23 cellular contexts compared by ENCODE assay signal in the genomic region with DNA sequence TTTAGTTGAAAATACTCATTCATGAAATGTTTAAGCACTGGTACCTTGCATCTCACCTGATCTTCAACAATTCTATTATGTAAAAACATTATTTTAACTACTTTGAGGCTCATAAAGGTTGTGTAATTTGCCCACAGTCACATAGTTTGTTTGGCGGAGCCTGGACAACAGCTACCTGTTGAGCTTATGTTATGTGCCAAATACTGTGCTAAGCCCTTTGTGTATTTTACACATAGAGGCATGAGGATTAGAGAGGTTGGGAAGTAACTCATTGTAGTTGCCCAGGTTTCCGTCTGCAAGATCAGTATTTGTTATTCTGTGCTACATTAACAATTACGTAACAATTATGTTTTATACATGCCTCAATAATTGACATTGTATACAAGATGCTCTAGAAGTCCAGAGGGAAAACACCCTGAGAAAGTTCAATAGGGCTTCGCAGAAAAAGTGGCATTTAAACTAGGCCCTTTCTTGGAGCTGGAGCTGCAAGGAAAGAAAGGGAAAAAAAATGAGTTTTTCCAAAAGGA.
DNase-seq lines count a peak whose midpoint lies in the region; ATAC-seq, FAIRE-seq and TF ChIP-seq lines count a peak whose summit lies in the region.
"Had no signal": no experiment of that assay in that cellular context is flagged by ENCODE, and none has a peak within 500 bp of the region (broad histone marks: within the 10 kb centered on the region; RNA-seq: fewer than 3 reads in every experiment).

No MANE protein-coding gene starts in this region.

- H3K27me3 ChIP-seq in esophagus squamous epithelium (no peaks in the 10 kb centered on the region), suprapubic skin (no peaks in the 10 kb centered on the region), upper lobe of right lung (no peaks in the 10 kb centered on the region), vagina (no peaks in the 10 kb centered on the region)

- no peak overlapping the region for H3K4me3 Mint-ChIP-seq in mesothelial cell of epicardium

- H3K9me3 ChIP-seq in esophagus squamous epithelium (no peaks in the 10 kb centered on the region), suprapubic skin (no peaks in the 10 kb centered on the region), upper lobe of right lung (no peaks in the 10 kb centered on the region), vagina (no peaks in the 10 kb centered on the region)
- H3K9me3 ChIP-seq: Caco-2 had no signal

- DNase-seq in H54 (ENCODE audit: insufficient read length, low spot score) (no peak), esophagus squamous epithelium (lab: John Stamatoyannopoulos, UW) (no peak), suprapubic skin (ENCODE audit: low spot score in 2 of 2) (no peak), mesothelial cell of epicardium (ENCODE audit: low spot score in 2 of 2, unreplicated experiment in 2 of 2) (no peak), upper lobe of right lung (no peak), vagina (ENCODE audit: extremely low spot score in 2 of 2) (no peak)
- DNase-seq: ACHN, AML-193, Caco-2, DMS153, GDM1, GM23248, NCI-H1417, NCI-H187, NCI-H2107, NCI-H510A, NCI-H774, SHP77 had no signal

- no peak for TF ChIP-seq EP300 in suprapubic skin (IDR thresholded peaks at IDR 0.05)

- 72 to 76% methylated on average over 4 of the region's 4 CpGs for whole genome bisulfite sequencing in esophagus squamous epithelium, 2 donors
- WGBS in suprapubic skin: 78% methylated on average over 4 of the region's 4 CpGs

- no peak overlapping the region for H3K27ac Mint-ChIP-seq in mesothelial cell of epicardium

- TF ChIP-seq CTCF in VCaP (conservative IDR thresholded peaks at IDR 0.05): no peak
- no peak for TF ChIP-seq CTCF in esophagus squamous epithelium (IDR thresholded peaks at IDR 0.05)
- no peak for TF ChIP-seq CTCF in suprapubic skin (IDR thresholded peaks at IDR 0.05)
- no peak for TF ChIP-seq CTCF in mesothelial cell of epicardium (IDR thresholded peaks at IDR 0.05; ENCODE audit: unreplicated experiment)
- TF ChIP-seq CTCF in upper lobe of right lung (IDR thresholded peaks at IDR 0.05): no peak
- no peak for TF ChIP-seq CTCF in vagina (IDR thresholded peaks at IDR 0.05)

- no peaks in the 10 kb centered on the region for H3K27me3 Mint-ChIP-seq in mesothelial cell of epicardium (ENCODE audit: low read depth)

- H3K36me3 Mint-ChIP-seq in mesothelial cell of epicardium: peaks cover 22% of the 10 kb centered on the region

- intact Hi-C loops in esophagus squamous epithelium (cut with DNase I): no loop called here
- intact Hi-C loops in upper lobe of right lung (cut with DNase I): no loop called here
- intact Hi-C loops in vagina (cut with DNase I): no loop called here

- H3K4me1 Mint-ChIP-seq in mesothelial cell of epicardium: peaks cover 7% of the 10 kb centered on the region

- no peak overlapping the region for H3K4me3 ChIP-seq in esophagus squamous epithelium
- H3K4me3 ChIP-seq in suprapubic skin: no peak overlapping the region
- H3K4me3 ChIP-seq in upper lobe of right lung: no peak overlapping the region
- no peak overlapping the region for H3K4me3 ChIP-seq in vagina
- H3K4me3 ChIP-seq: GM23248, SK-N-MC had no signal

- ATAC-seq in upper lobe of right lung: no peak
- ATAC-seq: HCT116 had no signal

- peak; percentile 23 for FAIRE-seq in H54 (lab: Jason Lieb, UNC)
- FAIRE-seq: HTR-8/SVneo had no signal

- H3K36me3 ChIP-seq in esophagus squamous epithelium (peaks cover 0 to 10% (median 0%) of the 10 kb centered on the region in 3 donors), suprapubic skin (no peaks in the 10 kb centered on the region), upper lobe of right lung (no peaks in the 10 kb centered on the region), vagina (no peaks in the 10 kb centered on the region)

- H3K27ac ChIP-seq in VCaP (peak overlapping the region; percentile 70), esophagus squamous epithelium (peak overlapping the region in 3 of 4 donors; percentile 5 to 78 (median 73)), suprapubic skin (peak overlapping the region; percentile 53), upper lobe of right lung (no peak overlapping the region), vagina (no peak overlapping the region)
- H3K27ac ChIP-seq: C4-2B, GM23248, SK-N-MC had no signal

- H3K4me1 ChIP-seq in esophagus squamous epithelium: peaks cover 0 to 26% (median 14%) of the 10 kb centered on the region in 3 donors
- peaks cover 15% of the 10 kb centered on the region for H3K4me1 ChIP-seq in suprapubic skin
- peaks cover 5% of the 10 kb centered on the region for H3K4me1 ChIP-seq in upper lobe of right lung
- H3K4me1 ChIP-seq in vagina: peaks cover 8% of the 10 kb centered on the region
- H3K4me1 ChIP-seq: Caco-2 had no signal

- peaks cover 4% of the 10 kb centered on the region for H3K9me3 Mint-ChIP-seq in mesothelial cell of epicardium

- no peak for TF ChIP-seq POLR2A in H54 (IDR thresholded peaks at IDR 0.05; ENCODE audit: low read depth, low read length)
- no peak for TF ChIP-seq POLR2A in esophagus squamous epithelium (IDR thresholded peaks at IDR 0.05)
- no peak for TF ChIP-seq POLR2A in suprapubic skin (IDR thresholded peaks at IDR 0.05)
- TF ChIP-seq POLR2A in vagina (IDR thresholded peaks at IDR 0.05): no peak

Comparison
In these comparisons a context has a peak if more than half of its experiments do, and no peak if none do; other contexts are left out.
1. H3K27ac ChIP-seq: peak in VCaP (single experiment), esophagus squamous epithelium (3 of 4) and suprapubic skin (single experiment); none in upper lobe of right lung (single experiment) and vagina (single experiment).